1 cellular context compared by ENCODE assay signal in genomic region chrX:150544835-150545790, GRCh38.
TF ChIP-seq lines count a peak whose summit lies in the region.

No MANE protein-coding gene starts in this region.

TF ChIP-seq in A549, 52 proteins besides CTCF, POLR2A, EP300 and RAD21 (continued from another document):
- TF ChIP-seq MYC (IDR thresholded peaks at IDR 0.05; ENCODE audit: borderline replicate concordance, low read length) (no peak), RNF2 (IDR thresholded peaks at IDR 0.05; ENCODE audit: borderline replicate concordance, low read depth) (no peak), SMC3 (IDR thresholded peaks at IDR 0.05) (no peak), CHD2 (IDR thresholded peaks at IDR 0.05; ENCODE audit: low read length, partially characterized antibody) (no peak)
